1 cellular context compared by ENCODE assay signal in genomic region chr5:151155149-151155776, GRCh38.
TF ChIP-seq lines count a peak whose summit lies in the region.

No MANE protein-coding gene starts in this region.

TF ChIP-seq in GM12878, 131 proteins besides CTCF, POLR2A, EP300 and RAD21 (continued from another document and continues in another):
- TF ChIP-seq STAT3 (IDR thresholded peaks at IDR 0.05; ENCODE audit: low read depth, low read length): no peak
- TF ChIP-seq ZBTB4 (CRISPR knock-in tag; IDR thresholded peaks at IDR 0.05): no peak
- TF ChIP-seq E2F8 (IDR thresholded peaks at IDR 0.05; ENCODE audit: low read depth, partially characterized antibody): no peak
- no peak for TF ChIP-seq CREB1 (IDR thresholded peaks at IDR 0.05; ENCODE audit: low read depth)
- peak; percentile 83; the same call in 1 of the 2 replicates for TF ChIP-seq EED (IDR thresholded peaks at IDR 0.05; ENCODE audit: low read depth)
- TF ChIP-seq RELB (IDR thresholded peaks at IDR 0.05; ENCODE audit: low read depth): 0 out of 2 replicates have a peak, but pooled peaks have one; percentile 18
- peak; percentile 45 to 49; a peak in 3 of 4 replicates for TF ChIP-seq IKZF2 (IDR thresholded peaks at IDR 0.05)
- no peak for TF ChIP-seq SPI1 (IDR thresholded peaks at IDR 0.05; ENCODE audit: borderline replicate concordance, insufficient read depth, low read depth, low read length)
- TF ChIP-seq MTA2 (IDR thresholded peaks at IDR 0.05; ENCODE audit: low read depth): 0 out of 2 replicates have a peak, but pooled peaks have one; percentile 20
- TF ChIP-seq EZH2 (IDR thresholded peaks at IDR 0.05; ENCODE audit: borderline replicate concordance, control insufficient read depth, low read depth, low read length): no peak
- no peak for TF ChIP-seq ZNF207 (IDR thresholded peaks at IDR 0.05; ENCODE audit: borderline replicate concordance)
- TF ChIP-seq CHD1 (IDR thresholded peaks at IDR 0.05; ENCODE audit: low read depth, low read length): no peak
- TF ChIP-seq USF2 (IDR thresholded peaks at IDR 0.05; ENCODE audit: borderline replicate concordance, low read depth, low read length): no peak
- TF ChIP-seq BACH1 (IDR thresholded peaks at IDR 0.05; ENCODE audit: borderline replicate concordance): no peak
- TF ChIP-seq, protein P1, sequence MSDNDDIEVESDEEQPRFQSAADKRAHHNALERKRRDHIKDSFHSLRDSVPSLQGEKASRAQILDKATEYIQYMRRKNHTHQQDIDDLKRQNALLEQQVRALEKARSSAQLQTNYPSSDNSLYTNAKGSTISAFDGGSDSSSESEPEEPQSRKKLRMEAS (IDR thresholded peaks at IDR 0.05; ENCODE audit: low read depth, low read length): no peak
- TF ChIP-seq YY1 (IDR thresholded peaks at IDR 0.05; ENCODE audit: low read depth, low read length): peak; percentile 59; the same call in 1 of the 2 replicates
- no peak for TF ChIP-seq TCF12 (IDR thresholded peaks at IDR 0.05; ENCODE audit: low read depth, low read length)
- TF ChIP-seq CBFB (IDR thresholded peaks at IDR 0.05; ENCODE audit: low read depth): peak; percentile 31; the same call in 1 of the 2 replicates
- TF ChIP-seq, protein P2, sequence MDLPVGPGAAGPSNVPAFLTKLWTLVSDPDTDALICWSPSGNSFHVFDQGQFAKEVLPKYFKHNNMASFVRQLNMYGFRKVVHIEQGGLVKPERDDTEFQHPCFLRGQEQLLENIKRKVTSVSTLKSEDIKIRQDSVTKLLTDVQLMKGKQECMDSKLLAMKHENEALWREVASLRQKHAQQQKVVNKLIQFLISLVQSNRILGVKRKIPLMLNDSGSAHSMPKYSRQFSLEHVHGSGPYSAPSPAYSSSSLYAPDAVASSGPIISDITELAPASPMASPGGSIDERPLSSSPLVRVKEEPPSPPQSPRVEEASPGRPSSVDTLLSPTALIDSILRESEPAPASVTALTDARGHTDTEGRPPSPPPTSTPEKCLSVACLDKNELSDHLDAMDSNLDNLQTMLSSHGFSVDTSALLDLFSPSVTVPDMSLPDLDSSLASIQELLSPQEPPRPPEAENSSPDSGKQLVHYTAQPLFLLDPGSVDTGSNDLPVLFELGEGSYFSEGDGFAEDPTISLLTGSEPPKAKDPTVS (IDR thresholded peaks at IDR 0.05; ENCODE audit: low read depth, low read length): 0 out of 2 replicates have a peak, but pooled peaks have one; percentile 66
- TF ChIP-seq MXI1 (IDR thresholded peaks at IDR 0.05; ENCODE audit: low read depth, low read length): peak; percentile 49; the same call in 1 of the 2 replicates
- no peak for TF ChIP-seq HCFC1 (IDR thresholded peaks at IDR 0.05; ENCODE audit: low read length)
- TF ChIP-seq, protein P3, sequence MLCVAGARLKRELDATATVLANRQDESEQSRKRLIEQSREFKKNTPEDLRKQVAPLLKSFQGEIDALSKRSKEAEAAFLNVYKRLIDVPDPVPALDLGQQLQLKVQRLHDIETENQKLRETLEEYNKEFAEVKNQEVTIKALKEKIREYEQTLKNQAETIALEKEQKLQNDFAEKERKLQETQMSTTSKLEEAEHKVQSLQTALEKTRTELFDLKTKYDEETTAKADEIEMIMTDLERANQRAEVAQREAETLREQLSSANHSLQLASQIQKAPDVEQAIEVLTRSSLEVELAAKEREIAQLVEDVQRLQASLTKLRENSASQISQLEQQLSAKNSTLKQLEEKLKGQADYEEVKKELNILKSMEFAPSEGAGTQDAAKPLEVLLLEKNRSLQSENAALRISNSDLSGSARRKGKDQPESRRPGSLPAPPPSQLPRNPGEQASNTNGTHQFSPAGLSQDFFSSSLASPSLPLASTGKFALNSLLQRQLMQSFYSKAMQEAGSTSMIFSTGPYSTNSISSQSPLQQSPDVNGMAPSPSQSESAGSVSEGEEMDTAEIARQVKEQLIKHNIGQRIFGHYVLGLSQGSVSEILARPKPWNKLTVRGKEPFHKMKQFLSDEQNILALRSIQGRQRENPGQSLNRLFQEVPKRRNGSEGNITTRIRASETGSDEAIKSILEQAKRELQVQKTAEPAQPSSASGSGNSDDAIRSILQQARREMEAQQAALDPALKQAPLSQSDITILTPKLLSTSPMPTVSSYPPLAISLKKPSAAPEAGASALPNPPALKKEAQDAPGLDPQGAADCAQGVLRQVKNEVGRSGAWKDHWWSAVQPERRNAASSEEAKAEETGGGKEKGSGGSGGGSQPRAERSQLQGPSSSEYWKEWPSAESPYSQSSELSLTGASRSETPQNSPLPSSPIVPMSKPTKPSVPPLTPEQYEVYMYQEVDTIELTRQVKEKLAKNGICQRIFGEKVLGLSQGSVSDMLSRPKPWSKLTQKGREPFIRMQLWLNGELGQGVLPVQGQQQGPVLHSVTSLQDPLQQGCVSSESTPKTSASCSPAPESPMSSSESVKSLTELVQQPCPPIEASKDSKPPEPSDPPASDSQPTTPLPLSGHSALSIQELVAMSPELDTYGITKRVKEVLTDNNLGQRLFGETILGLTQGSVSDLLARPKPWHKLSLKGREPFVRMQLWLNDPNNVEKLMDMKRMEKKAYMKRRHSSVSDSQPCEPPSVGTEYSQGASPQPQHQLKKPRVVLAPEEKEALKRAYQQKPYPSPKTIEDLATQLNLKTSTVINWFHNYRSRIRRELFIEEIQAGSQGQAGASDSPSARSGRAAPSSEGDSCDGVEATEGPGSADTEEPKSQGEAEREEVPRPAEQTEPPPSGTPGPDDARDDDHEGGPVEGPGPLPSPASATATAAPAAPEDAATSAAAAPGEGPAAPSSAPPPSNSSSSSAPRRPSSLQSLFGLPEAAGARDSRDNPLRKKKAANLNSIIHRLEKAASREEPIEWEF (IDR thresholded peaks at IDR 0.05; ENCODE audit: insufficient replicate concordance, low read depth, low read length): no peak
- no peak for TF ChIP-seq SUZ12 (IDR thresholded peaks at IDR 0.05; ENCODE audit: unreplicated experiment)
- TF ChIP-seq, protein P4, sequence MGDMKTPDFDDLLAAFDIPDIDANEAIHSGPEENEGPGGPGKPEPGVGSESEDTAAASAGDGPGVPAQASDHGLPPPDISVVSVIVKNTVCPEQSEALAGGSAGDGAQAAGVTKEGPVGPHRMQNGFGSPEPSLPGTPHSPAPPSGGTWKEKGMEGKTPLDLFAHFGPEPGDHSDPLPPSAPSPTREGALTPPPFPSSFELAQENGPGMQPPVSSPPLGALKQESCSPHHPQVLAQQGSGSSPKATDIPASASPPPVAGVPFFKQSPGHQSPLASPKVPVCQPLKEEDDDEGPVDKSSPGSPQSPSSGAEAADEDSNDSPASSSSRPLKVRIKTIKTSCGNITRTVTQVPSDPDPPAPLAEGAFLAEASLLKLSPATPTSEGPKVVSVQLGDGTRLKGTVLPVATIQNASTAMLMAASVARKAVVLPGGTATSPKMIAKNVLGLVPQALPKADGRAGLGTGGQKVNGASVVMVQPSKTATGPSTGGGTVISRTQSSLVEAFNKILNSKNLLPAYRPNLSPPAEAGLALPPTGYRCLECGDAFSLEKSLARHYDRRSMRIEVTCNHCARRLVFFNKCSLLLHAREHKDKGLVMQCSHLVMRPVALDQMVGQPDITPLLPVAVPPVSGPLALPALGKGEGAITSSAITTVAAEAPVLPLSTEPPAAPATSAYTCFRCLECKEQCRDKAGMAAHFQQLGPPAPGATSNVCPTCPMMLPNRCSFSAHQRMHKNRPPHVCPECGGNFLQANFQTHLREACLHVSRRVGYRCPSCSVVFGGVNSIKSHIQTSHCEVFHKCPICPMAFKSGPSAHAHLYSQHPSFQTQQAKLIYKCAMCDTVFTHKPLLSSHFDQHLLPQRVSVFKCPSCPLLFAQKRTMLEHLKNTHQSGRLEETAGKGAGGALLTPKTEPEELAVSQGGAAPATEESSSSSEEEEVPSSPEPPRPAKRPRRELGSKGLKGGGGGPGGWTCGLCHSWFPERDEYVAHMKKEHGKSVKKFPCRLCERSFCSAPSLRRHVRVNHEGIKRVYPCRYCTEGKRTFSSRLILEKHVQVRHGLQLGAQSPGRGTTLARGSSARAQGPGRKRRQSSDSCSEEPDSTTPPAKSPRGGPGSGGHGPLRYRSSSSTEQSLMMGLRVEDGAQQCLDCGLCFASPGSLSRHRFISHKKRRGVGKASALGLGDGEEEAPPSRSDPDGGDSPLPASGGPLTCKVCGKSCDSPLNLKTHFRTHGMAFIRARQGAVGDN (IDR thresholded peaks at IDR 0.05): peak; percentile 71
- TF ChIP-seq, protein P5, sequence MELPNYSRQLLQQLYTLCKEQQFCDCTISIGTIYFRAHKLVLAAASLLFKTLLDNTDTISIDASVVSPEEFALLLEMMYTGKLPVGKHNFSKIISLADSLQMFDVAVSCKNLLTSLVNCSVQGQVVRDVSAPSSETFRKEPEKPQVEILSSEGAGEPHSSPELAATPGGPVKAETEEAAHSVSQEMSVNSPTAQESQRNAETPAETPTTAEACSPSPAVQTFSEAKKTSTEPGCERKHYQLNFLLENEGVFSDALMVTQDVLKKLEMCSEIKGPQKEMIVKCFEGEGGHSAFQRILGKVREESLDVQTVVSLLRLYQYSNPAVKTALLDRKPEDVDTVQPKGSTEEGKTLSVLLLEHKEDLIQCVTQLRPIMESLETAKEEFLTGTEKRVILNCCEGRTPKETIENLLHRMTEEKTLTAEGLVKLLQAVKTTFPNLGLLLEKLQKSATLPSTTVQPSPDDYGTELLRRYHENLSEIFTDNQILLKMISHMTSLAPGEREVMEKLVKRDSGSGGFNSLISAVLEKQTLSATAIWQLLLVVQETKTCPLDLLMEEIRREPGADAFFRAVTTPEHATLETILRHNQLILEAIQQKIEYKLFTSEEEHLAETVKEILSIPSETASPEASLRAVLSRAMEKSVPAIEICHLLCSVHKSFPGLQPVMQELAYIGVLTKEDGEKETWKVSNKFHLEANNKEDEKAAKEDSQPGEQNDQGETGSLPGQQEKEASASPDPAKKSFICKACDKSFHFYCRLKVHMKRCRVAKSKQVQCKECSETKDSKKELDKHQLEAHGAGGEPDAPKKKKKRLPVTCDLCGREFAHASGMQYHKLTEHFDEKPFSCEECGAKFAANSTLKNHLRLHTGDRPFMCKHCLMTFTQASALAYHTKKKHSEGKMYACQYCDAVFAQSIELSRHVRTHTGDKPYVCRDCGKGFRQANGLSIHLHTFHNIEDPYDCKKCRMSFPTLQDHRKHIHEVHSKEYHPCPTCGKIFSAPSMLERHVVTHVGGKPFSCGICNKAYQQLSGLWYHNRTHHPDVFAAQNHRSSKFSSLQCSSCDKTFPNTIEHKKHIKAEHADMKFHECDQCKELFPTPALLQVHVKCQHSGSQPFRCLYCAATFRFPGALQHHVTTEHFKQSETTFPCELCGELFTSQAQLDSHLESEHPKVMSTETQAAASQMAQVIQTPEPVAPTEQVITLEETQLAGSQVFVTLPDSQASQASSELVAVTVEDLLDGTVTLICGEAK (IDR thresholded peaks at IDR 0.05; ENCODE audit: borderline replicate concordance): peak; percentile 55; the same call in 1 of the 2 replicates
- TF ChIP-seq ETV6 (conservative IDR thresholded peaks at IDR 0.05 in 1 of 2, IDR thresholded peaks at IDR 0.05 in 1 of 2; ENCODE audit: borderline replicate concordance in 1 of 2, low read depth in 1 of 2): 0 out of 4 replicates have a peak, but pooled peaks of 1 of the 2 experiments have one; percentile 14
- no peak for TF ChIP-seq MEF2A (IDR thresholded peaks at IDR 0.05; ENCODE audit: insufficient read depth, low read depth, low read length)
